In the genomic region with DNA sequence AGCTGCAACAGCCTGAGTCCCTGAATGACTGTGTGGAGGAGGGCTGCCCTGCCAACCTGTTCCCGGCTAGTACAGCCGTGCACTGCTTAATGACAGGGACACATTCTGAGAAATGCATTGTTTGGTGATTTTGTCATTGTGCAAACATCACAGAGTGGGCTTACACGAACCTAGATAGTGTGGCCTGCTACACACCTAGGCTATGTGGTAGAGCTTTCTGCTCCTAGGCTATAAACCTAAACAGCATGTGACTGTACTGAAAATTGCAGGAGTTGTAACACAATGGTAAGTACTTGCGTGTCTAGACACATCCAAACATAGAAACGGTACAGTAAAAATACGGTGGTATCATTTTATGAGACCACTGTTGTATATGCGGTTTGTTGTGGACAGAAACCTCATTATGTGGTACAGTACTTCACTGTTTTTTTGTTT, we compare ENCODE assay signal across 27 cellular contexts. TPM values are rescaled to one million over a fixed set of nuclear protein-coding genes. Genes with fewer than 3 reads are reported as not detected.
A peak's percentile ranks its signal among the peaks of the same experiment; 100 is the strongest.
DNase-seq lines count a peak whose midpoint lies in the region; ATAC-seq and TF ChIP-seq lines count a peak whose summit lies in the region.
"Had no signal": no experiment of that assay in that cellular context is flagged by ENCODE, and none has a peak within 500 bp of the region (broad histone marks: within the 10 kb centered on the region; RNA-seq: fewer than 3 reads in every experiment).

No MANE protein-coding gene starts in this region.

- in situ Hi-C loops in KBM-7 (cut with MboI; ENCODE audit: low pct_unique_long_range_greater_than_20kb, low sequenced_read_pairs) (no loop called here), Panc1 (cut with HindIII; ENCODE audit: low pct_unique_long_range_greater_than_20kb, low sequenced_read_pairs) (no loop called here)

- no peak overlapping the region for H3K4me3 ChIP-seq in Panc1 (ENCODE audit: low read depth in 2 of 2, low read length in 2 of 2)
- H3K4me3 ChIP-seq: gastroesophageal sphincter, K562, spleen had no signal

- H3K27ac ChIP-seq in Panc1 (ENCODE audit: low read length) = no peak overlapping the region; the same call in 1 of the 2 replicates
- H3K27ac ChIP-seq: gastroesophageal sphincter had no signal

- DNase-seq in DMS79 treated with DMSO at 0.1 percent for 48 hours (lab: John Stamatoyannopoulos, UW) (peak; percentile 18), KBM-7 (peak; percentile 24), Panc1 (ENCODE audit: low read depth, low spot score) (no peak), foreskin melanocyte (peak; percentile 81)
- DNase-seq: activated B cell treated with CpG ODN at 0.5 μM for 24 hours; activated CD4-positive, alpha-beta T cell treated with anti-CD3 and anti-CD28 coated beads, Interleukin-2, amount 50 U/mL, for 48 hours; CD4-positive, alpha-beta memory T cell; dermis blood vessel endothelial cell; EL; kidney glomerular epithelial cell; naive B cell; NCI-H2029; NCI-H510A treated with DMSO at 0.1 percent for 48 hours; OCI-M1; retina; spleen; stimulated activated CD4-positive, alpha-beta T cell treated with anti-CD3 and anti-CD28 coated beads, Interleukin-4, amount 100 ng/mL, for 24 hours; stimulated activated naive CD8-positive, alpha-beta T cell treated with anti-CD3 and anti-CD28 coated beads, Interleukin-15, amount 100 ng/mL, for 72 hours; T-helper 2 cell; trophoblast cell had no signal

- intact Hi-C loops in Panc1 (cut with micrococcal nuclease; ENCODE audit: unreplicated experiment) = no loop called here

- no peaks in the 10 kb centered on the region for H3K9me3 ChIP-seq in Panc1 (ENCODE audit: control insufficient read depth, insufficient read depth, low read depth, low read length)
- H3K9me3 ChIP-seq: gastroesophageal sphincter had no signal

- TF ChIP-seq CTCF in Panc1 (IDR thresholded peaks at IDR 0.05) = no peak

- CTCF ChIA-PET in Panc1 (lab: Charles Lee) = no interaction called here

- BruUV-seq in Panc1 (replicated peaks; lab: Mats Ljungman, UMichigan) = no TSS peak

- ATAC-seq in Panc1 (peak; percentile 80), HG03025 (IDR thresholded peaks at IDR 0.05; ENCODE audit: low FRiP score, unreplicated experiment) (no peak), GM21381 (IDR thresholded peaks at IDR 0.05; ENCODE audit: unreplicated experiment) (no peak), GM19351 (IDR thresholded peaks at IDR 0.05; ENCODE audit: unreplicated experiment) (no peak), HG02885 (IDR thresholded peaks at IDR 0.05; ENCODE audit: poor library complexity, unreplicated experiment) (no peak)
- ATAC-seq: gastroesophageal sphincter; K562; stimulated activated naive CD8-positive, alpha-beta T cell treated with anti-CD3 and anti-CD28 coated beads, Interleukin-15, amount 100 ng/mL, for 72 hours had no signal

- POLR2A ChIA-PET in Panc1 (lab: Charles Lee) = interaction anchor here (0.6 kb wide), 1 partner anchor 135 kb away, joined by 3 read pairs; no protein-coding TSS in a partner anchor

- no peaks in the 10 kb centered on the region for H3K36me3 ChIP-seq in Panc1 (ENCODE audit: control insufficient read depth, insufficient read depth, low read length)
- H3K36me3 ChIP-seq: gastroesophageal sphincter, spleen had no signal

- no peaks in the 10 kb centered on the region for H3K27me3 ChIP-seq in Panc1 (ENCODE audit: control insufficient read depth, insufficient read depth, low read length)
- H3K27me3 ChIP-seq: gastroesophageal sphincter, spleen had no signal

- 0 out of 2 replicates have a peak, but pooled peaks cover 4% of the 10 kb centered on the region for H3K4me1 ChIP-seq in Panc1 (ENCODE audit: control insufficient read depth, insufficient read depth, low read length)
- H3K4me1 ChIP-seq: gastroesophageal sphincter had no signal

RNA-seq across cellular contexts. Expression of gene VASP, which starts 35.0 kb away (rescaled TPM):
- 101 TPM for total RNA-seq in Panc1 (2021; ENCODE audit: unreplicated experiment)
- polyA plus RNA-seq in Panc1 (2012; ENCODE audit: insufficient read length) = 108 TPM

RNA-seq across cellular contexts. Expression of gene OPA3, which starts 42.4 kb away (rescaled TPM):
- total RNA-seq in Panc1 (2021; ENCODE audit: unreplicated experiment) = 20.3 TPM
- polyA plus RNA-seq in Panc1 (2012; ENCODE audit: insufficient read length) = 12.5 TPM

RNA-seq across cellular contexts. Expression of gene PPM1N, which starts 44.0 kb away (rescaled TPM):
- total RNA-seq in Panc1 (2021; ENCODE audit: unreplicated experiment) = 3.3 TPM
- 10.2 TPM for polyA plus RNA-seq in Panc1 (2012; ENCODE audit: insufficient read length)

RNA-seq across cellular contexts. Expression of gene RTN2, which starts 45.4 kb away (rescaled TPM):
- 15.6 TPM for total RNA-seq in Panc1 (2021; ENCODE audit: unreplicated experiment)
- polyA plus RNA-seq in Panc1 (2012; ENCODE audit: insufficient read length) = 31.9 TPM

RNA-seq across cellular contexts. Expression of gene GPR4, which starts 59.8 kb away (rescaled TPM):
- total RNA-seq in Panc1 (2021; ENCODE audit: unreplicated experiment) = 0.23 TPM
- polyA plus RNA-seq in Panc1 (2012; ENCODE audit: insufficient read length) = not detected
- total RNA-seq: activated B cell treated with CpG ODN at 0.5 μM for 24 hours; CD4-positive, alpha-beta memory T cell; epithelial cell of proximal tubule had no signal
- polyA plus RNA-seq: CD4-positive, alpha-beta memory T cell had no signal
